ENCODE assay signal across 1 cellular context in genomic region chr3:47423548-47424145, GRCh38.
TF ChIP-seq lines count a peak whose summit lies in the region.

No MANE protein-coding gene starts in this region.

TF ChIP-seq in IMR-90, 13 proteins besides CTCF, POLR2A, EP300 and RAD21 (continued from another document):
- no peak for TF ChIP-seq RFX5 (IDR thresholded peaks at IDR 0.05; ENCODE audit: low read depth, low read length)
